12 cellular contexts compared by ENCODE assay signal in genomic region chr11:45092901-45093760, GRCh38. TPM values are rescaled to one million over a fixed set of nuclear protein-coding genes. Genes with fewer than 3 reads are reported as not detected.
DNase-seq lines count a peak whose midpoint lies in the region; TF ChIP-seq lines count a peak whose summit lies in the region.
"Had no signal": no experiment of that assay in that cellular context is flagged by ENCODE, and none has a peak within 500 bp of the region (broad histone marks: within the 10 kb centered on the region; RNA-seq: fewer than 3 reads in every experiment).

No MANE protein-coding gene starts in this region.

- CTCF ChIA-PET in Calu3 (lab: Charles Lee) = interaction anchor here (0.6 to 0.9 kb wide), 2 partner anchors 79 to 282 kb away, joined by 3 read pairs; no protein-coding TSS in a partner anchor

- H3K27me3 Mint-ChIP-seq in Calu3 (ENCODE audit: unreplicated experiment) = peaks cover 84% of the 10 kb centered on the region

- H3K9me3 Mint-ChIP-seq in Calu3 (ENCODE audit: low read depth, unreplicated experiment) = no peaks in the 10 kb centered on the region
- H3K9me3 Mint-ChIP-seq: neural crest cell had no signal

- H3K36me3 ChIP-seq in smooth muscle cell (ENCODE audit: low read depth) = no peaks in the 10 kb centered on the region
- H3K36me3 ChIP-seq: suprapubic skin had no signal

- peak; percentile 24 for DNase-seq in NCI-H2171 treated with DMSO at 0.1 percent for 48 hours (lab: John Stamatoyannopoulos, UW)
- no peak for DNase-seq in NCI-H2171 (lab: John Stamatoyannopoulos, UW)
- DNase-seq in RPMI7951 (ENCODE audit: low read depth) = peak; percentile 92
- peak; percentile 27 for DNase-seq in ecto neural progenitor cell (ENCODE audit: low spot score)
- DNase-seq in smooth muscle cell (lab: John Stamatoyannopoulos, UW; ENCODE audit: unreplicated experiment) = no peak
- DNase-seq in NCI-H1092 (lab: John Stamatoyannopoulos, UW) = no peak
- no peak for DNase-seq in Calu3
- no peak for DNase-seq in NCI-H510A (lab: John Stamatoyannopoulos, UW)

- H3K4me1 ChIP-seq in smooth muscle cell (ENCODE audit: low read depth) = peaks cover 15% of the 10 kb centered on the region

- H3K79me2 ChIP-seq in smooth muscle cell (ENCODE audit: low read depth) = no peaks in the 10 kb centered on the region

- H3K36me3 Mint-ChIP-seq in Calu3 (ENCODE audit: insufficient read depth, unreplicated experiment) = no peaks in the 10 kb centered on the region

- 46% methylated on average over 15 of the region's 15 CpGs for WGBS in smooth muscle cell (ENCODE audit: low lambda C conversion rate)

- no peaks in the 10 kb centered on the region for H3K9me3 ChIP-seq in smooth muscle cell (replicated peaks; ENCODE audit: low read depth)
- H3K9me3 ChIP-seq: suprapubic skin had no signal

- H3K4me3 ChIP-seq in smooth muscle cell = no peak overlapping the region
- H3K4me3 ChIP-seq: suprapubic skin had no signal

- H3K4me3 Mint-ChIP-seq in Calu3 (ENCODE audit: low read depth, unreplicated experiment) = no peak overlapping the region
- H3K4me3 Mint-ChIP-seq: neural crest cell had no signal

- no peak for TF ChIP-seq CTCF in smooth muscle cell (IDR thresholded peaks at IDR 0.05; ENCODE audit: borderline replicate concordance, insufficient read depth, poor library complexity, severe bottlenecking)
- no peak for TF ChIP-seq CTCF in Calu3 (IDR thresholded peaks at IDR 0.05; ENCODE audit: unreplicated experiment)

- no peak overlapping the region for H3K9ac ChIP-seq in smooth muscle cell (ENCODE audit: low read depth)

- no peak overlapping the region for H3K27ac ChIP-seq in smooth muscle cell (ENCODE audit: low read depth)
- H3K27ac ChIP-seq: 22Rv1, HL-60, suprapubic skin had no signal

- intact Hi-C loops in Calu3 (cut with micrococcal nuclease; ENCODE audit: unreplicated experiment) = no loop called here

- H3F3A ChIP-seq in smooth muscle cell (ENCODE audit: low read depth) = no peaks in the 10 kb centered on the region

- H3K27me3 ChIP-seq in smooth muscle cell (ENCODE audit: low read depth) = peaks cover 21% of the 10 kb centered on the region
- H3K27me3 ChIP-seq: suprapubic skin had no signal

- H3K4me1 Mint-ChIP-seq in Calu3 (ENCODE audit: low read depth, unreplicated experiment) = no peaks in the 10 kb centered on the region

- no TSS peak for BruUV-seq in Calu3 (replicated peaks; lab: Mats Ljungman, UMichigan)

- peak overlapping the region; percentile 55 for H3K4me2 ChIP-seq in smooth muscle cell

- no peak overlapping the region for H2AFZ ChIP-seq in smooth muscle cell (ENCODE audit: low read depth)

- no peak overlapping the region for H3K27ac Mint-ChIP-seq in Calu3 (ENCODE audit: unreplicated experiment)

- H4K20me1 ChIP-seq in smooth muscle cell (ENCODE audit: low read depth) = no peaks in the 10 kb centered on the region

RNA-seq across cellular contexts. Expression of gene PRDM11, which starts 53.3 kb away (rescaled TPM):
- 2.0 and 2.9 TPM in 2 replicates for total RNA-seq in RPMI7951 (2014; rRNA removed; shearing (Covaris generic))
- total RNA-seq in smooth muscle cell (5.8 and 8.0 TPM in 2 replicates), Calu3 (2022) (8.1 and 11.5 TPM in 2 replicates)
- 5.2 and 6.6 TPM in 2 replicates for polyA plus RNA-seq in smooth muscle cell

Comparison
In these comparisons a context has a peak if more than half of its experiments do, and no peak if none do; other contexts are left out.
1. DNase-seq: peak in NCI-H2171 treated with DMSO at 0.1 percent for 48 hours (single experiment), RPMI7951 (single experiment) and ecto neural progenitor cell (single experiment); none in NCI-H2171 (single experiment), smooth muscle cell (single experiment), NCI-H1092 (single experiment), Calu3 (single experiment) and NCI-H510A (single experiment).